Comparison of ENCODE assay signal across 1 cellular context in genomic region chr16:6684076-6684673, GRCh38.
TF ChIP-seq lines count a peak whose summit lies in the region.

No MANE protein-coding gene starts in this region.

TF ChIP-seq in GM12878, 131 proteins besides CTCF, POLR2A, EP300 and RAD21 (continued from another document):
- TF ChIP-seq PRDM15 (CRISPR knock-in tag; IDR thresholded peaks at IDR 0.05) (no peak), USF1 (IDR thresholded peaks at IDR 0.05; ENCODE audit: borderline replicate concordance, extremely low read length, insufficient read depth, low read depth, low read length) (no peak), MEF2B (IDR thresholded peaks at IDR 0.05; ENCODE audit: partially characterized antibody, poor library complexity, severe bottlenecking) (no peak), YBX1 (IDR thresholded peaks at IDR 0.05) (no peak)
